In the genomic region with DNA sequence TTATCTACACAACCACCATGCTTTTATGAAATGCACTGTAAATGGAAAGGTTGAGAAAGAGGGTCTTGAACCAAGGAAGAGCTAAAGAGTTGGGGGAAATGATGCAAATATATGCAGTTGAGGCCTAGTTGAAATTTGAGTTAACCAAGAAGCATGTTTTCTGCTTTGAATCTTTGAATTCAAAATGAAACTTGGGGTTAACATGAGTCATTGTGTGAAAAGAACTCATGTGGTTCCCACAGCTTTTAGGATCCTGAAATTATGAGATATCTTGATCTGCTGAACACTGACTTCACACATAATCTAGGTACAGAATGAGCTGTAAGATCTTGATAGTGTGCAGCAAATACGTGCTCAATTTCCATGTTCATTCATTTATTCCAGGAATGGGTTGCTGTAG, we compare ENCODE assay signal across 9 cellular contexts.
A peak's percentile ranks its signal among the peaks of the same experiment; 100 is the strongest.
DNase-seq lines count a peak whose midpoint lies in the region; ATAC-seq and TF ChIP-seq lines count a peak whose summit lies in the region.
"Had no signal": no experiment of that assay in that cellular context is flagged by ENCODE, and none has a peak within 500 bp of the region (broad histone marks: within the 10 kb centered on the region; RNA-seq: fewer than 3 reads in every experiment).

No MANE protein-coding gene starts in this region.

- H3K4me3 ChIP-seq in tibial nerve, result no peak overlapping the region

- no peak for TF ChIP-seq EP300 in tibial nerve (IDR thresholded peaks at IDR 0.05)

- peak; percentile 94 to 97 for ATAC-seq in activated T-cell treated with anti-CD3 and anti-CD28 coated beads, Interleukin-2, amount 50 U/mL, for 4 hours
- ATAC-seq in HG02571 (IDR thresholded peaks at IDR 0.05; ENCODE audit: unreplicated experiment) (peak; percentile 89), HG03520 (IDR thresholded peaks at IDR 0.05; ENCODE audit: unreplicated experiment) (peak; percentile 98)
- peak; percentile 79 for ATAC-seq in stimulated activated memory B cell treated with anti-CD40 and anti-IgM and Interleukin-4, amounts not matched to agents 10 μg/mL and 1 μg/mL and 100 μg/mL, for 72 hours

- peaks cover 42% of the 10 kb centered on the region for H3K4me1 Mint-ChIP-seq in activated T-cell treated with anti-CD3 and anti-CD28 coated beads, Interleukin-2, amount 50 U/mL, for 4 hours (ENCODE audit: low read depth)
- peaks cover 20% of the 10 kb centered on the region for H3K4me1 Mint-ChIP-seq in stimulated activated memory B cell treated with anti-CD40 and anti-IgM and Interleukin-4, amounts not matched to agents 10 μg/mL and 1 μg/mL and 100 μg/mL, for 72 hours
- no peaks in the 10 kb centered on the region for H3K4me1 Mint-ChIP-seq in chondrocyte (ENCODE audit: low read depth)

- no peak overlapping the region for H3K4me3 Mint-ChIP-seq in activated T-cell treated with anti-CD3 and anti-CD28 coated beads, Interleukin-2, amount 50 U/mL, for 4 hours
- no peak overlapping the region for H3K4me3 Mint-ChIP-seq in stimulated activated memory B cell treated with anti-CD40 and anti-IgM and Interleukin-4, amounts not matched to agents 10 μg/mL and 1 μg/mL and 100 μg/mL, for 72 hours
- no peak overlapping the region for H3K4me3 Mint-ChIP-seq in chondrocyte (ENCODE audit: unreplicated experiment)

- H3K9me3 ChIP-seq in tibial nerve, result no peaks in the 10 kb centered on the region

- TF ChIP-seq CTCF in chondrocyte (IDR thresholded peaks at IDR 0.05) (no peak), tibial nerve (IDR thresholded peaks at IDR 0.05) (no peak)

- no peak overlapping the region for H3K27ac ChIP-seq in tibial nerve

- no peak for DNase-seq in activated T-cell treated with anti-CD3 and anti-CD28 coated beads, Interleukin-2, amount 50 U/mL, for 4 hours
- DNase-seq in activated T-cell treated with anti-CD3 and anti-CD28 coated beads for 4 hours (no peak), chondrocyte (ENCODE audit: low spot score) (no peak), tibial nerve (ENCODE audit: low spot score in 2 of 2) (no peak), activated gamma-delta T cell treated with Interleukin-2 at 50 U/mL for 16 hours (no peak)
- DNase-seq: MM.1S had no signal

- 95 to 100% methylated on average over 1 of the region's 1 CpG for WGBS in tibial nerve, 2 donors

- H3K27me3 ChIP-seq in tibial nerve, result no peaks in the 10 kb centered on the region

- no peak overlapping the region for H3K27ac Mint-ChIP-seq in stimulated activated memory B cell treated with anti-CD40 and anti-IgM and Interleukin-4, amounts not matched to agents 10 μg/mL and 1 μg/mL and 100 μg/mL, for 72 hours
- no peak overlapping the region for H3K27ac Mint-ChIP-seq in chondrocyte (ENCODE audit: unreplicated experiment)

- no peak for TF ChIP-seq POLR2A in tibial nerve (IDR thresholded peaks at IDR 0.05)

- H3K27me3 Mint-ChIP-seq in activated T-cell treated with anti-CD3 and anti-CD28 coated beads, Interleukin-2, amount 50 U/mL, for 4 hours (ENCODE audit: low read depth), result no peaks in the 10 kb centered on the region
- no peaks in the 10 kb centered on the region for H3K27me3 Mint-ChIP-seq in stimulated activated memory B cell treated with anti-CD40 and anti-IgM and Interleukin-4, amounts not matched to agents 10 μg/mL and 1 μg/mL and 100 μg/mL, for 72 hours
- H3K27me3 Mint-ChIP-seq in chondrocyte (ENCODE audit: low read depth), result peaks cover 2% of the 10 kb centered on the region

- H3K36me3 Mint-ChIP-seq in activated T-cell treated with anti-CD3 and anti-CD28 coated beads, Interleukin-2, amount 50 U/mL, for 4 hours (ENCODE audit: insufficient read depth), result peaks cover 3% of the 10 kb centered on the region
- H3K36me3 Mint-ChIP-seq in stimulated activated memory B cell treated with anti-CD40 and anti-IgM and Interleukin-4, amounts not matched to agents 10 μg/mL and 1 μg/mL and 100 μg/mL, for 72 hours, result peaks cover 5% of the 10 kb centered on the region
- peaks cover 4% of the 10 kb centered on the region for H3K36me3 Mint-ChIP-seq in chondrocyte (ENCODE audit: low read depth)

- no peaks in the 10 kb centered on the region for H3K9me3 Mint-ChIP-seq in activated T-cell treated with anti-CD3 and anti-CD28 coated beads, Interleukin-2, amount 50 U/mL, for 4 hours
- peaks cover 5% of the 10 kb centered on the region for H3K9me3 Mint-ChIP-seq in stimulated activated memory B cell treated with anti-CD40 and anti-IgM and Interleukin-4, amounts not matched to agents 10 μg/mL and 1 μg/mL and 100 μg/mL, for 72 hours
- peaks cover 5% of the 10 kb centered on the region for H3K9me3 Mint-ChIP-seq in chondrocyte (ENCODE audit: low read depth)

- no peaks in the 10 kb centered on the region for H3K36me3 ChIP-seq in tibial nerve

- H3K4me1 ChIP-seq in tibial nerve, result no peaks in the 10 kb centered on the region
